Comparison of ENCODE assay signal across 26 cellular contexts in genomic region chr3:161999846-162000245, GRCh38.
"Had no signal": no experiment of that assay in that cellular context is flagged by ENCODE, and none has a peak within 500 bp of the region (broad histone marks: within the 10 kb centered on the region; RNA-seq: fewer than 3 reads in every experiment).

No MANE protein-coding gene starts in this region.

- H3K9me3 ChIP-seq: ovary, right lobe of liver, thyroid gland, vagina had no signal

- H3K4me2 ChIP-seq: neural progenitor cell had no signal

- FAIRE-seq: urothelium cell line had no signal

- H2AFZ ChIP-seq: neural progenitor cell, parathyroid adenoma had no signal

- H3K4me1 ChIP-seq: neural progenitor cell, parathyroid adenoma, psoas muscle, right lobe of liver, sigmoid colon, stomach, thyroid gland, tibial nerve, upper lobe of left lung, vagina had no signal

- ATAC-seq: natural killer cell; psoas muscle; right cardiac atrium; right lobe of liver; stimulated activated effector memory CD8-positive, alpha-beta T cell treated with anti-CD3 and anti-CD28 coated beads, Interleukin-12 subunit alpha, Interleukin-12 subunit beta, amount 100 ng/mL, for 72 hours; stimulated activated naive B cell treated with anti-CD40 and anti-IgM and Interleukin-4, amounts not matched to agents 10 μg/mL and 1 μg/mL and 100 μg/mL, for 72 hours had no signal

- H3K27me3 ChIP-seq: neural progenitor cell, ovary, right lobe of liver, sigmoid colon, stomach, thyroid gland, tibial nerve, upper lobe of left lung, vagina had no signal

- DNase-seq: natural killer cell; occipital lobe; ovary; posterior cingulate gyrus; psoas muscle; right cardiac atrium; right lobe of liver; sigmoid colon; small intestine; stimulated activated CD4-positive, alpha-beta T cell treated with anti-CD3 and anti-CD28 coated beads, Interleukin-15, amount 100 ng/mL, for 24 hours; stimulated activated CD4-positive, alpha-beta T cell treated with anti-CD3 and anti-CD28 coated beads, Interleukin-2, amount 100 ng/mL, for 24 hours; stimulated activated CD4-positive, alpha-beta T cell treated with anti-CD3 and anti-CD28 coated beads, Interleukin-2, amount 100 ng/mL, for 48 hours; stimulated activated CD4-positive, alpha-beta T cell treated with anti-CD3 and anti-CD28 coated beads, Interleukin-4, amount 100 ng/mL, for 24 hours; stimulated activated naive B cell treated with anti-CD40 and anti-IgM and Interleukin-4, amounts not matched to agents 10 μg/mL and 1 μg/mL and 100 μg/mL, for 72 hours; stimulated activated naive CD4-positive, alpha-beta T cell treated with Interleukin-2 at 50 U/mL for 16 hours; stomach; thyroid gland; trophoblast cell; upper lobe of left lung had no signal

- H3K27ac ChIP-seq: neural progenitor cell, ovary, parathyroid adenoma, psoas muscle, right lobe of liver, sigmoid colon, stomach, thoracic aorta, thyroid gland, tibial nerve, upper lobe of left lung, vagina had no signal

- H3K79me2 ChIP-seq: parathyroid adenoma had no signal

- H3K9ac ChIP-seq: neural progenitor cell, parathyroid adenoma had no signal

- H3K4me3 ChIP-seq: neural progenitor cell, ovary, psoas muscle, right lobe of liver, sigmoid colon, stomach, thoracic aorta, thyroid gland, tibial nerve, upper lobe of left lung, vagina had no signal

- H3K36me3 ChIP-seq: neural progenitor cell, ovary, right lobe of liver, sigmoid colon, stomach, thoracic aorta, thyroid gland, tibial nerve, upper lobe of left lung, vagina had no signal
